13 cellular contexts compared by ENCODE assay signal in genomic region chr12:7142809-7143465, GRCh38. TPM values are rescaled to one million over a fixed set of nuclear protein-coding genes. Genes with fewer than 3 reads are reported as not detected.
DNase-seq lines count a peak whose midpoint lies in the region; ATAC-seq and TF ChIP-seq lines count a peak whose summit lies in the region.
"Had no signal": no experiment of that assay in that cellular context is flagged by ENCODE, and none has a peak within 500 bp of the region (broad histone marks: within the 10 kb centered on the region; RNA-seq: fewer than 3 reads in every experiment).

No MANE protein-coding gene starts in this region.

- intact Hi-C loops in activated CD4-positive, alpha-beta T cell treated with anti-CD3 and anti-CD28 coated beads, Interleukin-2, amount 10 ng/mL, durations not matched to agents 24 days and 14 days (cut with micrococcal nuclease) = loop anchor here (1.0 to 5.0 kb wide), 2 partner anchors 45 to 494 kb away; no protein-coding TSS in a partner anchor
- intact Hi-C loops in activated CD4-positive, alpha-beta T cell treated with anti-CD3 and anti-CD28 coated beads for 36 hours (cut with DNase I, micrococcal nuclease) = loop anchor here (1.0 to 5.0 kb wide), 3 partner anchors 45 to 495 kb away; no protein-coding TSS in a partner anchor
- intact Hi-C loops in natural killer cell (cut with micrococcal nuclease) (loop anchor here (1.0 kb wide), 1 partner anchor 45 kb away; no protein-coding TSS in a partner anchor), lower lobe of right lung (cut with DNase I) (no loop called here), upper lobe of right lung (cut with DNase I) (no loop called here)

- H3K4me1 Mint-ChIP-seq in activated CD4-positive, alpha-beta T cell treated with anti-CD3 and anti-CD28 coated beads, Interleukin-2, amount 10 ng/mL, durations not matched to agents 24 days and 14 days = peaks cover 7% of the 10 kb centered on the region
- H3K4me1 Mint-ChIP-seq in activated CD4-positive, alpha-beta T cell treated with anti-CD3 and anti-CD28 coated beads for 36 hours = no peaks in the 10 kb centered on the region
- H3K4me1 Mint-ChIP-seq in natural killer cell treated with Interleukin-12 subunit alpha and Interleukin-12 subunit beta and Interleukin-15 and Interleukin-18, amount 100 ng/mL, for 72 hours (ENCODE audit: low read depth in 2 of 2) = peaks cover 0 to 6% of the 10 kb centered on the region in 2 donors
- H3K4me1 Mint-ChIP-seq in natural killer cell = peaks cover 5 to 12% of the 10 kb centered on the region in 2 donors
- peaks cover 1 to 6% (median 3%) of the 10 kb centered on the region in 3 donors for H3K4me1 Mint-ChIP-seq in CD8-positive, alpha-beta memory T cell

- H3K27ac Mint-ChIP-seq in activated CD4-positive, alpha-beta T cell treated with anti-CD3 and anti-CD28 coated beads, Interleukin-2, amount 10 ng/mL, durations not matched to agents 24 days and 14 days = peak overlapping the region; percentile 42
- no peak overlapping the region for H3K27ac Mint-ChIP-seq in activated CD4-positive, alpha-beta T cell treated with anti-CD3 and anti-CD28 coated beads for 36 hours
- no peak overlapping the region for H3K27ac Mint-ChIP-seq in natural killer cell treated with Interleukin-12 subunit alpha and Interleukin-12 subunit beta and Interleukin-15 and Interleukin-18, amount 100 ng/mL, for 72 hours
- no peak overlapping the region for H3K27ac Mint-ChIP-seq in natural killer cell
- H3K27ac Mint-ChIP-seq in CD8-positive, alpha-beta memory T cell = no peak overlapping the region

- POLR2A ChIA-PET in activated CD4-positive, alpha-beta T cell treated with anti-CD3 and anti-CD28 coated beads for 36 hours (lab: Charles Lee) = no interaction called here
- POLR2A ChIA-PET in CD8-positive, alpha-beta memory T cell (lab: Charles Lee) = no interaction called here

- no peaks in the 10 kb centered on the region for H3K9me3 Mint-ChIP-seq in activated CD4-positive, alpha-beta T cell treated with anti-CD3 and anti-CD28 coated beads, Interleukin-2, amount 10 ng/mL, durations not matched to agents 24 days and 14 days
- H3K9me3 Mint-ChIP-seq in activated CD4-positive, alpha-beta T cell treated with anti-CD3 and anti-CD28 coated beads for 36 hours (ENCODE audit: low read depth) = no peaks in the 10 kb centered on the region
- no peaks in the 10 kb centered on the region for H3K9me3 Mint-ChIP-seq in natural killer cell treated with Interleukin-12 subunit alpha and Interleukin-12 subunit beta and Interleukin-15 and Interleukin-18, amount 100 ng/mL, for 72 hours
- no peaks in the 10 kb centered on the region for H3K9me3 Mint-ChIP-seq in natural killer cell
- H3K9me3 Mint-ChIP-seq in CD8-positive, alpha-beta memory T cell = no peaks in the 10 kb centered on the region

- no peaks in the 10 kb centered on the region for H3K27me3 Mint-ChIP-seq in activated CD4-positive, alpha-beta T cell treated with anti-CD3 and anti-CD28 coated beads, Interleukin-2, amount 10 ng/mL, durations not matched to agents 24 days and 14 days
- H3K27me3 Mint-ChIP-seq in activated CD4-positive, alpha-beta T cell treated with anti-CD3 and anti-CD28 coated beads for 36 hours = no peaks in the 10 kb centered on the region
- no peaks in the 10 kb centered on the region for H3K27me3 Mint-ChIP-seq in natural killer cell treated with Interleukin-12 subunit alpha and Interleukin-12 subunit beta and Interleukin-15 and Interleukin-18, amount 100 ng/mL, for 72 hours
- no peaks in the 10 kb centered on the region for H3K27me3 Mint-ChIP-seq in natural killer cell (ENCODE audit: low read depth in 2 of 2)
- H3K27me3 Mint-ChIP-seq in CD8-positive, alpha-beta memory T cell = no peaks in the 10 kb centered on the region

- H3K9me3 ChIP-seq in lower lobe of right lung = no peaks in the 10 kb centered on the region
- H3K9me3 ChIP-seq in upper lobe of right lung = no peaks in the 10 kb centered on the region
- H3K9me3 ChIP-seq in CD8-positive, alpha-beta memory T cell (ENCODE audit: low read length) = no peaks in the 10 kb centered on the region
- no peaks in the 10 kb centered on the region for H3K9me3 ChIP-seq in WERI-Rb-1 (ENCODE audit: severe bottlenecking)
- H3K9me3 ChIP-seq: Peyer's patch had no signal

- H3K4me3 ChIP-seq in lower lobe of right lung (no peak overlapping the region), upper lobe of right lung (no peak overlapping the region), WERI-Rb-1 (ENCODE audit: low read depth, low read length) (no peak overlapping the region)
- no peak overlapping the region for H3K4me3 ChIP-seq in CD8-positive, alpha-beta memory T cell (ENCODE audit: low read length)
- H3K4me3 ChIP-seq: Peyer's patch had no signal

- no peak for DNase-seq in activated CD4-positive, alpha-beta T cell treated with anti-CD3 and anti-CD28 coated beads, Interleukin-2, amount 10 ng/mL, durations not matched to agents 24 days and 14 days
- DNase-seq in activated CD4-positive, alpha-beta T cell treated with anti-CD3 and anti-CD28 coated beads for 36 hours = no peak
- DNase-seq in natural killer cell treated with Interleukin-12 subunit alpha and Interleukin-12 subunit beta and Interleukin-15 and Interleukin-18, amount 100 ng/mL, for 72 hours (ENCODE audit: low spot score) = peak; percentile 46
- no peak for DNase-seq in natural killer cell
- DNase-seq in lower lobe of right lung = no peak
- DNase-seq in upper lobe of right lung = peak; percentile 71
- DNase-seq in CD8-positive, alpha-beta memory T cell = no peak
- DNase-seq in WERI-Rb-1 = no peak
- DNase-seq: NCI-H524 treated with DMSO at 0.1 percent for 48 hours had no signal

- no peaks in the 10 kb centered on the region for H3K27me3 ChIP-seq in lower lobe of right lung (ENCODE audit: low read depth)
- no peaks in the 10 kb centered on the region for H3K27me3 ChIP-seq in upper lobe of right lung
- H3K27me3 ChIP-seq in CD8-positive, alpha-beta memory T cell (ENCODE audit: insufficient read depth, low read length, poor library complexity, severe bottlenecking) = no peaks in the 10 kb centered on the region
- H3K27me3 ChIP-seq in WERI-Rb-1 (ENCODE audit: insufficient read depth, low read depth, severe bottlenecking) = no peaks in the 10 kb centered on the region
- H3K27me3 ChIP-seq: Peyer's patch had no signal

- H3K4me3 Mint-ChIP-seq in activated CD4-positive, alpha-beta T cell treated with anti-CD3 and anti-CD28 coated beads, Interleukin-2, amount 10 ng/mL, durations not matched to agents 24 days and 14 days = no peak overlapping the region
- no peak overlapping the region for H3K4me3 Mint-ChIP-seq in activated CD4-positive, alpha-beta T cell treated with anti-CD3 and anti-CD28 coated beads for 36 hours
- no peak overlapping the region for H3K4me3 Mint-ChIP-seq in natural killer cell treated with Interleukin-12 subunit alpha and Interleukin-12 subunit beta and Interleukin-15 and Interleukin-18, amount 100 ng/mL, for 72 hours
- no peak overlapping the region for H3K4me3 Mint-ChIP-seq in natural killer cell
- peak overlapping the region in 1 of 7 donors; percentile 17 for H3K4me3 Mint-ChIP-seq in CD8-positive, alpha-beta memory T cell

- H3K27ac ChIP-seq in lower lobe of right lung = no peak overlapping the region
- no peak overlapping the region for H3K27ac ChIP-seq in upper lobe of right lung
- no peak overlapping the region for H3K27ac ChIP-seq in CD8-positive, alpha-beta memory T cell (ENCODE audit: low read depth, low read length)
- H3K27ac ChIP-seq in WERI-Rb-1 = no peak overlapping the region
- H3K27ac ChIP-seq: C4-2B, Peyer's patch had no signal

- peaks cover 57% of the 10 kb centered on the region for H3K36me3 Mint-ChIP-seq in activated CD4-positive, alpha-beta T cell treated with anti-CD3 and anti-CD28 coated beads, Interleukin-2, amount 10 ng/mL, durations not matched to agents 24 days and 14 days (ENCODE audit: low read depth)
- peaks cover 15% of the 10 kb centered on the region for H3K36me3 Mint-ChIP-seq in activated CD4-positive, alpha-beta T cell treated with anti-CD3 and anti-CD28 coated beads for 36 hours (ENCODE audit: low read depth)
- no peaks in the 10 kb centered on the region for H3K36me3 Mint-ChIP-seq in natural killer cell treated with Interleukin-12 subunit alpha and Interleukin-12 subunit beta and Interleukin-15 and Interleukin-18, amount 100 ng/mL, for 72 hours
- peaks cover 7% of the 10 kb centered on the region for H3K36me3 Mint-ChIP-seq in natural killer cell
- peaks cover 5 to 82% (median 31%) of the 10 kb centered on the region in 3 donors for H3K36me3 Mint-ChIP-seq in CD8-positive, alpha-beta memory T cell

- CTCF ChIA-PET in activated CD4-positive, alpha-beta T cell treated with anti-CD3 and anti-CD28 coated beads for 36 hours (lab: Charles Lee) = interaction anchor here (0.6 to 1.6 kb wide), 4 partner anchors 18 to 47 kb away, joined by 3 to 4 read pairs (median 3); partner anchors contain the start of gene PEX5
- CTCF ChIA-PET in CD8-positive, alpha-beta memory T cell (lab: Charles Lee) = interaction anchor here (0.6 to 1.2 kb wide), 3 partner anchors 10 to 52 kb away, joined by 3 read pairs; no protein-coding TSS in a partner anchor

- H3K36me3 ChIP-seq in lower lobe of right lung (peaks cover 14% of the 10 kb centered on the region), upper lobe of right lung (peaks cover 9% of the 10 kb centered on the region), WERI-Rb-1 (peaks cover 23% of the 10 kb centered on the region)
- H3K36me3 ChIP-seq in CD8-positive, alpha-beta memory T cell (ENCODE audit: insufficient read depth, low read length) = peaks cover 8% of the 10 kb centered on the region

- TF ChIP-seq CTCF in natural killer cell (IDR thresholded peaks at IDR 0.05) (no peak), lower lobe of right lung (IDR thresholded peaks at IDR 0.05) (no peak), upper lobe of right lung (IDR thresholded peaks at IDR 0.05) (no peak), WERI-Rb-1 (IDR thresholded peaks at IDR 0.05; ENCODE audit: low read depth, low read length) (no peak)

- no peak for ATAC-seq in activated CD4-positive, alpha-beta T cell treated with anti-CD3 and anti-CD28 coated beads for 36 hours
- peak in 1 of 2 donors; percentile 28 for ATAC-seq in natural killer cell treated with Interleukin-12 subunit alpha and Interleukin-12 subunit beta and Interleukin-15 and Interleukin-18, amount 100 ng/mL, for 72 hours
- ATAC-seq in natural killer cell = no peak
- peak; percentile 26 to 42 for ATAC-seq in lower lobe of right lung
- ATAC-seq in upper lobe of right lung = peak; percentile 64

- H3K4me1 ChIP-seq in lower lobe of right lung (peaks cover 2% of the 10 kb centered on the region), upper lobe of right lung (no peaks in the 10 kb centered on the region)
- no peaks in the 10 kb centered on the region for H3K4me1 ChIP-seq in CD8-positive, alpha-beta memory T cell (ENCODE audit: insufficient read depth, low read length)
- H3K4me1 ChIP-seq: Peyer's patch had no signal

RNA-seq across cellular contexts. Expression of gene CLSTN3, which starts 12.8 kb away (rescaled TPM):
- total RNA-seq in activated CD4-positive, alpha-beta T cell treated with anti-CD3 and anti-CD28 coated beads, Interleukin-2, amount 10 ng/mL, durations not matched to agents 24 days and 14 days = 42.1 and 47.0 TPM in 2 replicates
- total RNA-seq in activated CD4-positive, alpha-beta T cell treated with anti-CD3 and anti-CD28 coated beads for 36 hours = 10 to 100 TPM; 28.2 to 37.9 TPM
- 10 to 100 TPM; 36.3 to 40.0 TPM for total RNA-seq in natural killer cell treated with Interleukin-12 subunit alpha and Interleukin-12 subunit beta and Interleukin-15 and Interleukin-18, amount 100 ng/mL, for 72 hours
- total RNA-seq in natural killer cell (10 to 100 TPM; 59.7 to 95.5 (median 61.0) TPM), lower lobe of right lung (36.8 TPM), upper lobe of right lung (48.2 TPM)
- total RNA-seq in CD8-positive, alpha-beta memory T cell = 10 to 100 TPM; 16.5 to 17.7 TPM
- polyA plus RNA-seq in CD8-positive, alpha-beta memory T cell = 7.7 TPM

RNA-seq across cellular contexts. Expression of gene RBP5, which starts 14.2 kb away (rescaled TPM):
- not detected in 2 replicates for total RNA-seq in activated CD4-positive, alpha-beta T cell treated with anti-CD3 and anti-CD28 coated beads, Interleukin-2, amount 10 ng/mL, durations not matched to agents 24 days and 14 days
- not detected for total RNA-seq in activated CD4-positive, alpha-beta T cell treated with anti-CD3 and anti-CD28 coated beads for 36 hours
- total RNA-seq in natural killer cell treated with Interleukin-12 subunit alpha and Interleukin-12 subunit beta and Interleukin-15 and Interleukin-18, amount 100 ng/mL, for 72 hours = not detected
- total RNA-seq in natural killer cell (not detected), lower lobe of right lung (1.1 TPM), upper lobe of right lung (7.1 TPM)
- total RNA-seq in CD8-positive, alpha-beta memory T cell = under 1 TPM in 1 of 2 experiments, not detected in 1; 0.31 TPM
- not detected for polyA plus RNA-seq in CD8-positive, alpha-beta memory T cell
- total RNA-seq: A172, M059J had no signal

RNA-seq across cellular contexts. Expression of gene C1RL, which starts 33.9 kb away (rescaled TPM):
- total RNA-seq in activated CD4-positive, alpha-beta T cell treated with anti-CD3 and anti-CD28 coated beads, Interleukin-2, amount 10 ng/mL, durations not matched to agents 24 days and 14 days = 19.8 and 23.0 TPM in 2 replicates
- 10 to 100 TPM; 17.3 to 18.9 TPM for total RNA-seq in activated CD4-positive, alpha-beta T cell treated with anti-CD3 and anti-CD28 coated beads for 36 hours
- total RNA-seq in natural killer cell treated with Interleukin-12 subunit alpha and Interleukin-12 subunit beta and Interleukin-15 and Interleukin-18, amount 100 ng/mL, for 72 hours = 10 to 100 TPM; 24.8 to 29.1 TPM
- total RNA-seq in natural killer cell = 10 to 100 TPM; 29.1 to 35.5 (median 31.0) TPM
- 80.5 TPM for total RNA-seq in lower lobe of right lung
- 91.6 TPM for total RNA-seq in upper lobe of right lung
- 10 to 100 TPM; 12.7 to 14.2 TPM for total RNA-seq in CD8-positive, alpha-beta memory T cell
- polyA plus RNA-seq in CD8-positive, alpha-beta memory T cell = 7.2 TPM

RNA-seq across cellular contexts. Expression of gene PEX5, which starts 46.5 kb away (rescaled TPM):
- total RNA-seq in activated CD4-positive, alpha-beta T cell treated with anti-CD3 and anti-CD28 coated beads, Interleukin-2, amount 10 ng/mL, durations not matched to agents 24 days and 14 days = 36.7 and 42.5 TPM in 2 replicates
- total RNA-seq in activated CD4-positive, alpha-beta T cell treated with anti-CD3 and anti-CD28 coated beads for 36 hours = 10 to 100 TPM; 25.4 to 38.8 TPM
- total RNA-seq in natural killer cell treated with Interleukin-12 subunit alpha and Interleukin-12 subunit beta and Interleukin-15 and Interleukin-18, amount 100 ng/mL, for 72 hours = 10 to 100 TPM; 24.0 to 42.8 TPM
- total RNA-seq in natural killer cell (10 to 100 TPM; 20.3 to 23.3 (median 22.0) TPM), lower lobe of right lung (47.8 TPM), upper lobe of right lung (46.7 TPM)
- total RNA-seq in CD8-positive, alpha-beta memory T cell = 10 to 100 TPM; 30.7 to 31.3 TPM
- polyA plus RNA-seq in CD8-positive, alpha-beta memory T cell = 17.4 TPM

RNA-seq across cellular contexts. Expression of gene C1R, which starts 50.7 kb away (rescaled TPM):
- total RNA-seq in activated CD4-positive, alpha-beta T cell treated with anti-CD3 and anti-CD28 coated beads, Interleukin-2, amount 10 ng/mL, durations not matched to agents 24 days and 14 days = 1.4 and 2.5 TPM in 2 replicates
- 1 to 10 TPM; 1.4 to 2.2 TPM for total RNA-seq in activated CD4-positive, alpha-beta T cell treated with anti-CD3 and anti-CD28 coated beads for 36 hours
- total RNA-seq in natural killer cell treated with Interleukin-12 subunit alpha and Interleukin-12 subunit beta and Interleukin-15 and Interleukin-18, amount 100 ng/mL, for 72 hours = 1 to 10 TPM; 1.6 to 1.7 TPM
- 1 to 10 TPM; 6.4 to 7.8 (median 6.6) TPM for total RNA-seq in natural killer cell
- total RNA-seq in lower lobe of right lung = 373 TPM
- 367 TPM for total RNA-seq in upper lobe of right lung
- 1 to 10 TPM; 1.2 to 1.7 TPM for total RNA-seq in CD8-positive, alpha-beta memory T cell
- polyA plus RNA-seq in CD8-positive, alpha-beta memory T cell = 1.9 TPM

Comparison
In these comparisons a context has a peak if more than half of its experiments do, and no peak if none do; other contexts are left out.
1. DNase-seq: peak in natural killer cell treated with Interleukin-12 subunit alpha and Interleukin-12 subunit beta and Interleukin-15 and Interleukin-18, amount 100 ng/mL, for 72 hours (single experiment) and upper lobe of right lung (single experiment); none in activated CD4-positive, alpha-beta T cell treated with anti-CD3 and anti-CD28 coated beads, Interleukin-2, amount 10 ng/mL, durations not matched to agents 24 days and 14 days (single experiment), activated CD4-positive, alpha-beta T cell treated with anti-CD3 and anti-CD28 coated beads for 36 hours (single experiment), natural killer cell (single experiment), lower lobe of right lung (single experiment), CD8-positive, alpha-beta memory T cell (0 of 5) and WERI-Rb-1 (single experiment).
2. ATAC-seq: peak in lower lobe of right lung (2 of 2) and upper lobe of right lung (single experiment); none in activated CD4-positive, alpha-beta T cell treated with anti-CD3 and anti-CD28 coated beads for 36 hours (single experiment) and natural killer cell (0 of 3).
3. intact Hi-C loops: an anchor here in activated CD4-positive, alpha-beta T cell treated with anti-CD3 and anti-CD28 coated beads, Interleukin-2, amount 10 ng/mL, durations not matched to agents 24 days and 14 days (1.0 to 5.0 kb wide), activated CD4-positive, alpha-beta T cell treated with anti-CD3 and anti-CD28 coated beads for 36 hours (1.0 to 5.0 kb wide) and natural killer cell (1.0 kb wide); none called in lower lobe of right lung and upper lobe of right lung.